Comparison of ENCODE assay signal across 1 cellular context in genomic region chr5:112921031-112921832, GRCh38.
TF ChIP-seq lines count a peak whose summit lies in the region.

No MANE protein-coding gene starts in this region.

TF ChIP-seq in HepG2, 621 proteins besides CTCF, POLR2A, EP300 and RAD21 (continued from another document):
- TF ChIP-seq, protein P1, sequence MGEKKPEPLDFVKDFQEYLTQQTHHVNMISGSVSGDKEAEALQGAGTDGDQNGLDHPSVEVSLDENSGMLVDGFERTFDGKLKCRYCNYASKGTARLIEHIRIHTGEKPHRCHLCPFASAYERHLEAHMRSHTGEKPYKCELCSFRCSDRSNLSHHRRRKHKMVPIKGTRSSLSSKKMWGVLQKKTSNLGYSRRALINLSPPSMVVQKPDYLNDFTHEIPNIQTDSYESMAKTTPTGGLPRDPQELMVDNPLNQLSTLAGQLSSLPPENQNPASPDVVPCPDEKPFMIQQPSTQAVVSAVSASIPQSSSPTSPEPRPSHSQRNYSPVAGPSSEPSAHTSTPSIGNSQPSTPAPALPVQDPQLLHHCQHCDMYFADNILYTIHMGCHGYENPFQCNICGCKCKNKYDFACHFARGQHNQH (CRISPR knock-in tag; IDR thresholded peaks at IDR 0.05), result peak; percentile 17; the same call in 1 of the 2 replicates
- TF ChIP-seq ZNF800 (CRISPR knock-in tag; IDR thresholded peaks at IDR 0.05) (0 out of 2 replicates have a peak, but pooled peaks have one; percentile 49), GABPB1 (CRISPR knock-in tag; IDR thresholded peaks at IDR 0.05) (peak; percentile 60), ARNT (IDR thresholded peaks at IDR 0.05) (no peak), SNRNP70 (IDR thresholded peaks at IDR 0.05; ENCODE audit: low read depth, low read length) (no peak), KDM5B (CRISPR knock-in tag; IDR thresholded peaks at IDR 0.05; ENCODE audit: borderline replicate concordance) (peak; percentile 81; the same call in 1 of the 2 replicates), ZNF414 (CRISPR knock-in tag; IDR thresholded peaks at IDR 0.05) (no peak; the same call in 1 of the 2 replicates), NR2C2 (CRISPR knock-in tag; IDR thresholded peaks at IDR 0.05; ENCODE audit: borderline replicate concordance) (0 out of 2 replicates have a peak, but pooled peaks have one; percentile 13), CREBL2 (CRISPR knock-in tag; IDR thresholded peaks at IDR 0.05; ENCODE audit: borderline replicate concordance) (peak; percentile 40; the same call in 1 of the 2 replicates), AFF4 (CRISPR knock-in tag; IDR thresholded peaks at IDR 0.05) (no peak; the same call in 1 of the 2 replicates), ZNF274 (CRISPR knock-in tag; IDR thresholded peaks at IDR 0.05) (peak; percentile 24; the same call in 1 of the 2 replicates), GLI4 (CRISPR knock-in tag; IDR thresholded peaks at IDR 0.05; ENCODE audit: borderline replicate concordance) (peak; percentile 26)
- TF ChIP-seq, protein P2, sequence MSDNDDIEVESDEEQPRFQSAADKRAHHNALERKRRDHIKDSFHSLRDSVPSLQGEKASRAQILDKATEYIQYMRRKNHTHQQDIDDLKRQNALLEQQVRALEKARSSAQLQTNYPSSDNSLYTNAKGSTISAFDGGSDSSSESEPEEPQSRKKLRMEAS (IDR thresholded peaks at IDR 0.05), result peak; percentile 38; the same call in 1 of the 2 replicates
TF ChIP-seq in HepG2: peak in this region for 104.
